In genomic region chr2:28394997-28395333, GRCh38 we compare ENCODE assay signal across 9 cellular contexts. TPM values are rescaled to one million over a fixed set of nuclear protein-coding genes. Genes with fewer than 3 reads are reported as not detected.
A peak's percentile ranks its signal among the peaks of the same experiment; 100 is the strongest.
DNase-seq lines count a peak whose midpoint lies in the region; ATAC-seq, FAIRE-seq and TF ChIP-seq lines count a peak whose summit lies in the region.
"Had no signal": no experiment of that assay in that cellular context is flagged by ENCODE, and none has a peak within 500 bp of the region (broad histone marks: within the 10 kb centered on the region; RNA-seq: fewer than 3 reads in every experiment).

No MANE protein-coding gene starts in this region.

- no peaks in the 10 kb centered on the region for H3K79me2 ChIP-seq in GM12878 (ENCODE audit: control insufficient read depth, insufficient read depth, low read length)

- POLR2A ChIA-PET in GM12878 (lab: Charles Lee) = no interaction called here

- no peak for TF ChIP-seq EP300 in GM12878 (IDR thresholded peaks at IDR 0.05; ENCODE audit: borderline replicate concordance in 1 of 2, control insufficient read depth in 1 of 2, low read depth in 2 of 2, low read length in 2 of 2)

- TF ChIP-seq RAD21 in GM12878 (IDR thresholded peaks at IDR 0.05; ENCODE audit: insufficient read depth, low read depth, low read length) = no peak

- WGBS in GM12878 (ENCODE audit: insufficient coverage, insufficient replicate concordance, low lambda C conversion rate, missing lambda C conversion rate) = 97% methylated on average over 7 of the region's 7 CpGs

- RAD21 ChIA-PET in GM12878 (lab: Charles Lee; ENCODE audit: unreplicated experiment) = no interaction called here

- no peak for FAIRE-seq in GM12878 (lab: Jason Lieb, UNC)

- BruUV-seq in GM12878 (replicated peaks; lab: Mats Ljungman, UMichigan) = no TSS peak

- H3K4me3 ChIP-seq in HL-60 (replicated peaks; ENCODE audit: insufficient read depth, low read length) (peak overlapping the region; percentile 89), GM12878 (0 out of 2 replicates have a peak overlapping the region, but pooled peaks have one; percentile 8), subcutaneous abdominal adipose tissue (ENCODE audit: low read depth in 1 of 5, low read length in 5 of 5) (peak overlapping the region; percentile 91 to 98 (median 95))

- H3K36me3 ChIP-seq in GM12878 (ENCODE audit: control insufficient read depth in 2 of 2, insufficient read depth in 2 of 2, low read length in 1 of 2) = no peaks in the 10 kb centered on the region
- H3K36me3 ChIP-seq in subcutaneous abdominal adipose tissue (ENCODE audit: control insufficient read depth in 5 of 5, insufficient read depth in 5 of 5, low read length in 5 of 5) = peaks cover 0 to 10% (median 0%) of the 10 kb centered on the region in 5 donors

- H3K4me2 ChIP-seq in GM12878 (ENCODE audit: control insufficient read depth, insufficient read depth) = peak overlapping the region; percentile 27; the same call in 1 of the 2 replicates

- H3K9ac ChIP-seq in GM12878 (ENCODE audit: control insufficient read depth, insufficient read depth, low read length) = no peak overlapping the region
- peak overlapping the region; percentile 87 to 100 (median 99) for H3K9ac ChIP-seq in subcutaneous abdominal adipose tissue (ENCODE audit: low read length in 5 of 5)

- intact Hi-C loops in GM12878 (cut with micrococcal nuclease; ENCODE audit: unreplicated experiment) = loop anchor here (5.0 to 10.0 kb wide), 2 partner anchors 240 to 503 kb away; partner anchors contain the start of genes BABAM2 and RBKS

- no peak for ATAC-seq in GM12878

- H3K27ac ChIP-seq in HL-60 (replicated peaks) = peak overlapping the region; percentile 97
- H3K27ac ChIP-seq in GM12878 (ENCODE audit: control insufficient read depth, insufficient read depth) = no peak overlapping the region
- peak overlapping the region; percentile 96 for H3K27ac ChIP-seq in layer of hippocampus (ENCODE audit: low read depth, low read length)
- H3K27ac ChIP-seq in subcutaneous abdominal adipose tissue (ENCODE audit: low read depth, low read length) = peak overlapping the region; percentile 100

- H4K20me1 ChIP-seq in GM12878 (ENCODE audit: control insufficient read depth, insufficient read depth) = no peaks in the 10 kb centered on the region

- no peak overlapping the region for H2AFZ ChIP-seq in GM12878 (ENCODE audit: control insufficient read depth, low read depth, low read length)

- SMC1A ChIA-PET in GM12878 (lab: Charles Lee; ENCODE audit: uncharacterized antibody, unreplicated experiment) = no interaction called here

- TF ChIP-seq POLR2A in GM12878 (IDR thresholded peaks at IDR 0.05; ENCODE audit: low read depth, low read length) = no peak

- H3K27me3 ChIP-seq in HL-60 (ENCODE audit: insufficient read depth, poor library complexity, severe bottlenecking) (no peaks in the 10 kb centered on the region), GM12878 (replicated peaks in 1 of 2; ENCODE audit: control insufficient read depth in 2 of 2, insufficient read depth in 2 of 2, low read length in 1 of 2) (0 out of 4 replicates have a peak, but pooled peaks cover 0 to 2% of the 10 kb centered on the region in 2 experiments), layer of hippocampus (ENCODE audit: control insufficient read depth, insufficient read depth, low read length) (no peaks in the 10 kb centered on the region), subcutaneous abdominal adipose tissue (ENCODE audit: control insufficient read depth in 5 of 5, insufficient read depth in 4 of 5, low read length in 5 of 5) (peaks cover 0 to 3% (median 0%) of the 10 kb centered on the region in 5 donors)

- H3K9me3 ChIP-seq in GM12878 (replicated peaks; ENCODE audit: control insufficient read depth, insufficient read depth, low read length) = no peaks in the 10 kb centered on the region
- no peaks in the 10 kb centered on the region for H3K9me3 ChIP-seq in subcutaneous abdominal adipose tissue (ENCODE audit: control insufficient read depth in 5 of 5, low read length in 5 of 5)

- in situ Hi-C loops in GM12878 (cut with MboI) = no loop called here

- TF ChIP-seq CTCF in HL-60 (IDR thresholded peaks at IDR 0.05; ENCODE audit: insufficient read depth, low read length) (no peak), GM12878 (IDR thresholded peaks at IDR 0.05 in 2 of 3, conservative IDR thresholded peaks at IDR 0.05 in 1 of 3; ENCODE audit: control insufficient read depth in 2 of 3, extremely low read depth in 1 of 3, insufficient read depth in 1 of 3, low read depth in 3 of 3, low read length in 3 of 3) (no peak)

- CTCF ChIA-PET in GM12878 (lab: Yijun Ruan, JAX) = interaction anchor here (1.6 kb wide), 1 partner anchor 640 kb away, joined by 5 read pairs; no protein-coding TSS in a partner anchor

- DNase-seq in HL-60 (ENCODE audit: low read depth in 1 of 2, low spot score in 1 of 2) (no peak), GM12878 (ENCODE audit: low read depth, low spot score) (no peak), SHP77 treated with DMSO at 0.1 percent for 48 hours (lab: John Stamatoyannopoulos, UW) (no peak), NCI-H1105 treated with DMSO at 0.1 percent for 48 hours (lab: John Stamatoyannopoulos, UW) (no peak), GOT3 (lab: John Stamatoyannopoulos, UW) (no peak), NCI-H146 (lab: John Stamatoyannopoulos, UW) (no peak)
- DNase-seq: NCI-H1417 treated with DMSO at 0.1 percent for 48 hours had no signal

- 0 out of 2 replicates have a peak, but pooled peaks cover 4% of the 10 kb centered on the region for H3K4me1 ChIP-seq in GM12878 (ENCODE audit: control insufficient read depth, insufficient read depth, low read length)
- peaks cover 12 to 68% (median 59%) of the 10 kb centered on the region in 5 donors for H3K4me1 ChIP-seq in subcutaneous abdominal adipose tissue (ENCODE audit: control insufficient read depth in 5 of 5, insufficient read depth in 5 of 5, low read length in 5 of 5)

TF ChIP-seq in GM12878, 131 proteins besides CTCF, POLR2A, EP300 and RAD21 (continues in another document):
- no peak for TF ChIP-seq RB1 (IDR thresholded peaks at IDR 0.05; ENCODE audit: borderline replicate concordance)
- no peak for TF ChIP-seq NFIC (IDR thresholded peaks at IDR 0.05; ENCODE audit: low read depth, low read length)
- TF ChIP-seq FOXM1 (IDR thresholded peaks at IDR 0.05; ENCODE audit: low read depth, low read length) = no peak
- TF ChIP-seq CREM (IDR thresholded peaks at IDR 0.05; ENCODE audit: low read depth) = no peak
- TF ChIP-seq FOS (IDR thresholded peaks at IDR 0.05; ENCODE audit: borderline replicate concordance, extremely low read depth, insufficient read length) = no peak
- no peak for TF ChIP-seq IRF5 (IDR thresholded peaks at IDR 0.05; ENCODE audit: borderline replicate concordance)
- TF ChIP-seq MYB (IDR thresholded peaks at IDR 0.05; ENCODE audit: borderline replicate concordance, low read depth, low read length) = no peak
- no peak for TF ChIP-seq BCL3 (IDR thresholded peaks at IDR 0.05; ENCODE audit: borderline replicate concordance, insufficient read depth, low read depth, low read length, poor library complexity, severe bottlenecking)
- TF ChIP-seq SMC3 (IDR thresholded peaks at IDR 0.05; ENCODE audit: borderline replicate concordance, low read length) = no peak
- TF ChIP-seq ATF3 (IDR thresholded peaks at IDR 0.05; ENCODE audit: borderline replicate concordance, extremely low read depth, low read depth, low read length) = no peak
- no peak for TF ChIP-seq ZNF207 (IDR thresholded peaks at IDR 0.05; ENCODE audit: borderline replicate concordance)
- TF ChIP-seq CREB1 (IDR thresholded peaks at IDR 0.05; ENCODE audit: low read depth) = no peak

RNA-seq across cellular contexts. Expression of gene FOSL2, which starts 2.3 kb away (rescaled TPM):
- total RNA-seq in GM12878 (2013; cell fraction: nucleolus; rRNA removed) = 2.5 and 2.9 TPM in 2 replicates
- total RNA-seq in GM12878 (2014; rRNA removed) = 0.16 and 0.40 TPM in 2 replicates
- total RNA-seq in GM12878 (2014; rRNA removed; fragmentation: Illumina TruSeq; extraction: Trizol) = 0.14 and 0.36 TPM in 2 replicates
- total RNA-seq in GM12878 (2021) = 1.3 and 1.9 TPM in 2 replicates
- polyA plus RNA-seq in GM12878 (2011; ENCODE audit: low read depth) = 0.41 TPM
- polyA plus RNA-seq in GM12878 (2011; rRNA removed) = 0.53 and 0.67 TPM in 2 replicates
- polyA plus RNA-seq in GM12878 (2011; cell fraction: cytosol; rRNA removed) = 0.60 TPM in 2 replicates
- polyA plus RNA-seq in GM12878 (2011; cell fraction: nucleus; rRNA removed) = 1.4 TPM in 2 replicates
- 0.96 and 1.7 TPM in 2 replicates for polyA plus RNA-seq in GM12878 (2012)
- polyA plus RNA-seq in GM12878 (2014; fragmentation: Illumina TruSeq; extraction: Trizol) = 0.37 and 0.40 TPM in 2 replicates
- under 1 TPM; 0.05 TPM for polyA plus RNA-seq in GM12878 (2014; fragmentation: Nextera tagmentation; extraction: Ambion mirVana)
- 0.32 and 0.36 TPM in 2 replicates for polyA plus RNA-seq in GM12878 (2014; rRNA removed)
- polyA plus RNA-seq in GM12878 (2016; fragmentation: Nextera tagmentation; extraction: Ambion mirVana) = under 1 TPM; 0.13 to 0.21 TPM
- 0.59 and 1.1 TPM in 2 replicates for polyA minus RNA-seq in GM12878 (2011; rRNA and poly(A)+ RNA removed)
- polyA minus RNA-seq in GM12878 (2011; cell fraction: cytosol; rRNA and poly(A)+ RNA removed) = 1.1 and 5.9 TPM in 2 replicates
- 1.1 and 1.8 TPM in 2 replicates for polyA minus RNA-seq in GM12878 (2011; cell fraction: nucleus; rRNA and poly(A)+ RNA removed)

Comparison
In these comparisons a context has a peak if more than half of its experiments do, and no peak if none do; other contexts are left out.
1. H3K4me3 ChIP-seq: peak in every context shown above with its lines; median percentile 95 in subcutaneous abdominal adipose tissue; 89 in HL-60; 8 in GM12878.